Comparison of ENCODE assay signal across 12 cellular contexts in genomic region chr10:69731184-69731583, GRCh38.
DNase-seq lines count a peak whose midpoint lies in the region; ATAC-seq and TF ChIP-seq lines count a peak whose summit lies in the region.
"Had no signal": no experiment of that assay in that cellular context is flagged by ENCODE, and none has a peak within 500 bp of the region (broad histone marks: within the 10 kb centered on the region; RNA-seq: fewer than 3 reads in every experiment).

No MANE protein-coding gene starts in this region.

- intact Hi-C loops in tibial artery (cut with DNase I; ENCODE audit: low total_unique reads) = no loop called here

- peaks cover 0 to 85% of the 10 kb centered on the region in 2 donors for H3K4me1 ChIP-seq in right atrium auricular region
- peaks cover 0 to 85% (median 81%) of the 10 kb centered on the region in 4 donors for H3K4me1 ChIP-seq in tibial artery

- ATAC-seq in GM19395 (IDR thresholded peaks at IDR 0.05; ENCODE audit: unreplicated experiment) (no peak), GM21786 (IDR thresholded peaks at IDR 0.05; ENCODE audit: unreplicated experiment) (no peak)

- H3K27me3 ChIP-seq in right atrium auricular region = no peaks in the 10 kb centered on the region
- no peaks in the 10 kb centered on the region for H3K27me3 ChIP-seq in tibial artery
- H3K27me3 ChIP-seq: transverse colon had no signal

- no peaks in the 10 kb centered on the region for H3K36me3 ChIP-seq in right atrium auricular region
- no peaks in the 10 kb centered on the region for H3K36me3 ChIP-seq in tibial artery
- H3K36me3 ChIP-seq: transverse colon had no signal

- DNase-seq in activated effector memory CD4-positive, alpha-beta T cell treated with anti-CD3 and anti-CD28 coated beads, Interleukin-2, amount 50 U/mL, for 16 hours = peak; percentile 24
- DNase-seq in activated effector memory CD4-positive, alpha-beta T cell treated with Interleukin-2 at 50 U/mL for 16 hours = no peak
- DNase-seq in amniotic epithelial cell (ENCODE audit: low read depth) (peak; percentile 35), right atrium auricular region (ENCODE audit: low spot score) (no peak), tibial artery (peak in 1 of 2 donors; percentile 91), GM19240 (ENCODE audit: insufficient read length, low spot score) (no peak)
- DNase-seq: activated CD8-positive, alpha-beta memory T cell treated with anti-CD3 and anti-CD28 coated beads, Interleukin-2, amount 50 U/mL, for 48 hours; activated naive CD8-positive, alpha-beta T cell treated with anti-CD3 and anti-CD28 coated beads, Interleukin-2, amount 10 ng/mL, durations not matched to agents 7 days and 5 days; DND-41; transverse colon had no signal

- H3K27ac ChIP-seq in right atrium auricular region (peak overlapping the region; percentile 83 to 85), tibial artery (peak overlapping the region; percentile 82 to 91)

- H3K4me3 ChIP-seq in right atrium auricular region (no peak overlapping the region), tibial artery (no peak overlapping the region)
- H3K4me3 ChIP-seq: transverse colon had no signal

- TF ChIP-seq CTCF in right atrium auricular region (IDR thresholded peaks at IDR 0.05) (no peak), tibial artery (IDR thresholded peaks at IDR 0.05) (peak; percentile 35 to 45)

- no peaks in the 10 kb centered on the region for H3K9me3 ChIP-seq in right atrium auricular region
- no peaks in the 10 kb centered on the region for H3K9me3 ChIP-seq in tibial artery
- H3K9me3 ChIP-seq: transverse colon had no signal

Comparison
In these comparisons a context has a peak if more than half of its experiments do, and no peak if none do; other contexts are left out.
1. DNase-seq: peak in activated effector memory CD4-positive, alpha-beta T cell treated with anti-CD3 and anti-CD28 coated beads, Interleukin-2, amount 50 U/mL, for 16 hours (single experiment) and amniotic epithelial cell (single experiment); none in activated effector memory CD4-positive, alpha-beta T cell treated with Interleukin-2 at 50 U/mL for 16 hours (single experiment), right atrium auricular region (single experiment) and GM19240 (single experiment).
2. CTCF ChIP-seq: peak in tibial artery (2 of 2); none in right atrium auricular region (0 of 2).